Comparison of ENCODE assay signal across 9 cellular contexts in genomic region chr18:13530879-13531387, GRCh38.
DNase-seq lines count a peak whose midpoint lies in the region; ATAC-seq and TF ChIP-seq lines count a peak whose summit lies in the region.
"Had no signal": no experiment of that assay in that cellular context is flagged by ENCODE, and none has a peak within 500 bp of the region (broad histone marks: within the 10 kb centered on the region; RNA-seq: fewer than 3 reads in every experiment).

No MANE protein-coding gene starts in this region.

- peak; percentile 28 for DNase-seq in COLO829 (ENCODE audit: low spot score)
- DNase-seq in HFF-Myc (ENCODE audit: extremely low read depth, low read depth) = peak; percentile 4
- DNase-seq in activated B cell treated with CpG ODN at 0.5 μM for 24 hours = no peak
- DNase-seq in Right ventricle myocardium superior = peak; percentile 83
- DNase-seq in prostate gland (ENCODE audit: low spot score) = peak; percentile 38
- no peak for DNase-seq in KG1 (lab: John Stamatoyannopoulos, UW)
- no peak for DNase-seq in NCI-H128 (lab: John Stamatoyannopoulos, UW; ENCODE audit: unreplicated experiment)

- H3K4me3 Mint-ChIP-seq in activated B cell treated with CpG ODN at 0.5 μM for 24 hours = no peak overlapping the region
- H3K4me3 Mint-ChIP-seq: immature natural killer cell had no signal

- H3K4me1 Mint-ChIP-seq in activated B cell treated with CpG ODN at 0.5 μM for 24 hours = peaks cover 9% of the 10 kb centered on the region

- intact Hi-C loops in activated B cell treated with CpG ODN at 0.5 μM for 24 hours (cut with micrococcal nuclease) (loop anchor here (1.0 kb wide), 1 partner anchor 315 kb away; no protein-coding TSS in a partner anchor), Right ventricle myocardium superior (cut with DNase I) (loop anchor here (5.0 kb wide), 1 partner anchor 314 kb away; the partner anchor contains the start of gene LDLRAD4), prostate gland (cut with DNase I) (loop anchor here (1.0 to 10.0 kb wide), 2 partner anchors 194 to 314 kb away; partner anchors contain the start of genes FAM210A and RNMT)

- H3K4me3 ChIP-seq in HFF-Myc (replicated peaks; ENCODE audit: low read depth, low read length) = no peak overlapping the region
- no peak overlapping the region for H3K4me3 ChIP-seq in prostate gland

- H3K27me3 ChIP-seq in prostate gland (replicated peaks; ENCODE audit: insufficient read depth) = no peaks in the 10 kb centered on the region

- POLR2A ChIA-PET in activated B cell treated with CpG ODN at 0.5 μM for 24 hours (lab: Charles Lee) = no interaction called here

- H3K4me1 ChIP-seq in prostate gland (replicated peaks) = no peaks in the 10 kb centered on the region

- H3K27me3 Mint-ChIP-seq in activated B cell treated with CpG ODN at 0.5 μM for 24 hours = no peaks in the 10 kb centered on the region

- 70% methylated on average over 7 of the region's 7 CpGs for WGBS in prostate gland

- TF ChIP-seq POLR2A in prostate gland (IDR thresholded peaks at IDR 0.05) = no peak

- TF ChIP-seq CTCF in HFF-Myc (IDR thresholded peaks at IDR 0.05; ENCODE audit: low read depth, low read length, missing control alignments) (peak; percentile 48), activated B cell treated with CpG ODN at 0.5 μM for 24 hours (IDR thresholded peaks at IDR 0.05) (no peak), prostate gland (IDR thresholded peaks at IDR 0.05) (peak in 3 of 4 experiments; percentile 35 to 56 (median 55))

- CTCF ChIA-PET in activated B cell treated with CpG ODN at 0.5 μM for 24 hours (lab: Charles Lee) = interaction anchor here (0.6 to 1.4 kb wide), 2 partner anchors 303 to 315 kb away, joined by 6 to 9 read pairs; no protein-coding TSS in a partner anchor

- no peak overlapping the region for H3K27ac ChIP-seq in prostate gland

- no peaks in the 10 kb centered on the region for H3K36me3 Mint-ChIP-seq in activated B cell treated with CpG ODN at 0.5 μM for 24 hours (ENCODE audit: low read depth)

- no peaks in the 10 kb centered on the region for H3K9me3 ChIP-seq in prostate gland

- H3K36me3 ChIP-seq in prostate gland = no peaks in the 10 kb centered on the region

- no peak overlapping the region for H3K27ac Mint-ChIP-seq in activated B cell treated with CpG ODN at 0.5 μM for 24 hours

- ATAC-seq in activated B cell treated with CpG ODN at 0.5 μM for 24 hours (ENCODE audit: low read depth) = peak; percentile 25
- ATAC-seq in Right ventricle myocardium superior (ENCODE audit: poor library complexity) = peak; percentile 92
- no peak for ATAC-seq in GM18519 (IDR thresholded peaks at IDR 0.05; ENCODE audit: low FRiP score, unreplicated experiment)

- no peaks in the 10 kb centered on the region for H3K9me3 Mint-ChIP-seq in activated B cell treated with CpG ODN at 0.5 μM for 24 hours
- H3K9me3 Mint-ChIP-seq: immature natural killer cell had no signal

Comparison
In these comparisons a context has a peak if more than half of its experiments do, and no peak if none do; other contexts are left out.
1. DNase-seq: peak in COLO829 (single experiment), HFF-Myc (single experiment), Right ventricle myocardium superior (single experiment) and prostate gland (single experiment); none in activated B cell treated with CpG ODN at 0.5 μM for 24 hours (single experiment), KG1 (single experiment) and NCI-H128 (single experiment).